35 cellular contexts compared by ENCODE assay signal in the genomic region with DNA sequence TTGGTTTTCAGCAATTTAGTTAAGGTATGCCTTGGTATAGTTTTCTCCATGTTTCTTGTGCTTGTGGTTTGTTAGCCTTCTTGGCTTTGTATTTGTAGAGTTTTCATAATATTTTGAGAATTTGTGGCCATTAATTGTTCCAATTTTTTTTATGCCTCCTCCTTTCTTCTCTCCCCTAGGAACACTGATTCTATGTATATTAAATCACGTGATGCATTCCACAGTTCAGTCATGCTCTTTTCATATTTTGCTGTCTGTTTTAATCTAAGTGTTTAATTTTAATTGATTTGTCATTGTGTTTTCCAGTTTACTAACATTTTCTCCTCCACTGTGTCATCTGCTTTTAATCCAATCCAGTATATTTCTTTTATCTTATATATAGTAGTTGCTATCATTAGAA.
"Had no signal": no experiment of that assay in that cellular context is flagged by ENCODE, and none has a peak within 500 bp of the region (broad histone marks: within the 10 kb centered on the region; RNA-seq: fewer than 3 reads in every experiment).

No MANE protein-coding gene starts in this region.

- DNase-seq: Karpas-422, Kasumi-1, MG63, MM.1S, MV-4-11, NCI-H1048, NCI-H1092, NCI-H1092 treated with DMSO at 0.1 percent for 48 hours, NCI-H1105, NCI-H1105 treated with DMSO at 0.1 percent for 48 hours, NCI-H1417 treated with DMSO at 0.1 percent for 48 hours, NCI-H1436, NCI-H1436 treated with DMSO at 0.1 percent for 48 hours, NCI-H146, NCI-H1694, NCI-H1694 treated with DMSO at 0.1 percent for 48 hours, NCI-H187, NCI-H187 treated with DMSO at 0.1 percent for 48 hours, NCI-H1930, NCI-H2029, NCI-H2029 treated with DMSO at 0.1 percent for 48 hours, NCI-H2081, NCI-H2081 treated with DMSO at 0.1 percent for 48 hours, NCI-H2107, NCI-H2171, NCI-H2171 treated with DMSO at 0.1 percent for 48 hours, NCI-H2227 treated with DMSO at 0.1 percent for 48 hours, NCI-H345, NCI-H446, NCI-H446 treated with DMSO at 0.1 percent for 48 hours, NCI-H510A, NCI-H510A treated with DMSO at 0.1 percent for 48 hours, NCI-H524, NCI-H524 treated with DMSO at 0.1 percent for 48 hours, NCI-H526 had no signal

- H3K27me3 ChIP-seq: MG63 had no signal

- H3K4me3 ChIP-seq: MG63 had no signal

- H3K36me3 ChIP-seq: MG63 had no signal

- H3K9me3 ChIP-seq: MG63 had no signal
